ENCODE assay signal across 17 cellular contexts in the genomic region with DNA sequence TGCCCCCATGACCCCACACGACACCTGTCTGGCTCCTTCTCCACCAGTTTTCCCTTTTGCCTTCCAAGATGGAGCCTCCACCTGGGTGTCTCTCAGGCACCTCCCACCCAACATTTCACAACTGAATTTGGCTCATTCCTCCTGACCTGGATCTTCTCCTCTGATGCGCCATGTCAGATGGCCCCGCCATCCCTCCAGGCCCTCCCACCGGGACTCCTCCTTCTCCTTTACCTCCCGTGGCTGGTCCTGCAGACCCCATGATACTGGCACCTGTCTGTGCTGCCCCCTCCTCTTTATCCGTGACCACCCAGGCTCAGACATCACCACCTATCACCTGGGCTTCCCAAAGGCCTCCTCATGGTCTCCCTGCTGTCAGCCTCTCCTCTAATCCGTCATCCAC. TPM values are rescaled to one million over a fixed set of nuclear protein-coding genes. Genes with fewer than 3 reads are reported as not detected.
DNase-seq lines count a peak whose midpoint lies in the region; ATAC-seq and TF ChIP-seq lines count a peak whose summit lies in the region.
"Had no signal": no experiment of that assay in that cellular context is flagged by ENCODE, and none has a peak within 500 bp of the region (broad histone marks: within the 10 kb centered on the region; RNA-seq: fewer than 3 reads in every experiment).

No MANE protein-coding gene starts in this region.

- peaks cover 7 to 19% of the 10 kb centered on the region in 2 donors for H3K27me3 Mint-ChIP-seq in natural killer cell treated with Interleukin-12 subunit alpha and Interleukin-12 subunit beta and Interleukin-15 and Interleukin-18, amount 100 ng/mL, for 72 hours
- H3K27me3 Mint-ChIP-seq in natural killer cell (ENCODE audit: low read depth in 2 of 2) = peaks cover 0 to 8% of the 10 kb centered on the region in 2 donors
- H3K27me3 Mint-ChIP-seq in neural crest cell (ENCODE audit: low read depth) = peaks cover 4% of the 10 kb centered on the region
- no peaks in the 10 kb centered on the region for H3K27me3 Mint-ChIP-seq in stimulated activated memory B cell treated with anti-CD40 and anti-IgM and Interleukin-4, amounts not matched to agents 10 μg/mL and 1 μg/mL and 100 μg/mL, for 72 hours

- peaks cover 7 to 8% of the 10 kb centered on the region in 2 donors for H3K4me1 Mint-ChIP-seq in natural killer cell treated with Interleukin-12 subunit alpha and Interleukin-12 subunit beta and Interleukin-15 and Interleukin-18, amount 100 ng/mL, for 72 hours (ENCODE audit: low read depth in 2 of 2)
- H3K4me1 Mint-ChIP-seq in natural killer cell (no peaks in the 10 kb centered on the region), neural crest cell (no peaks in the 10 kb centered on the region)
- peaks cover 45% of the 10 kb centered on the region for H3K4me1 Mint-ChIP-seq in stimulated activated memory B cell treated with anti-CD40 and anti-IgM and Interleukin-4, amounts not matched to agents 10 μg/mL and 1 μg/mL and 100 μg/mL, for 72 hours

- DNase-seq in natural killer cell treated with Interleukin-12 subunit alpha and Interleukin-12 subunit beta and Interleukin-15 and Interleukin-18, amount 100 ng/mL, for 72 hours (ENCODE audit: low spot score) = peak; percentile 31
- DNase-seq in natural killer cell = no peak
- DNase-seq in ecto neural progenitor cell (ENCODE audit: low spot score) = peak; percentile 46
- DNase-seq in neural crest cell (ENCODE audit: low read depth, low spot score) = no peak
- DNase-seq in NCI-H446 treated with DMSO at 0.1 percent for 48 hours (lab: John Stamatoyannopoulos, UW) = no peak
- DNase-seq: CD8-positive, alpha-beta T cell; DMS 273 treated with DMSO at 0.1 percent for 48 hours; DMS53; DND-41; EL; GM23248; HFFc6 had no signal

- intact Hi-C loops in natural killer cell (cut with micrococcal nuclease) = no loop called here

- ATAC-seq in natural killer cell treated with Interleukin-12 subunit alpha and Interleukin-12 subunit beta and Interleukin-15 and Interleukin-18, amount 100 ng/mL, for 72 hours = no peak
- no peak for ATAC-seq in natural killer cell
- ATAC-seq in stimulated activated memory B cell treated with anti-CD40 and anti-IgM and Interleukin-4, amounts not matched to agents 10 μg/mL and 1 μg/mL and 100 μg/mL, for 72 hours = no peak
- no peak for ATAC-seq in HG02642 (IDR thresholded peaks at IDR 0.05; ENCODE audit: poor library complexity, unreplicated experiment)
- ATAC-seq in HG03045 (IDR thresholded peaks at IDR 0.05; ENCODE audit: unreplicated experiment) = no peak
- ATAC-seq: CD8-positive, alpha-beta T cell; HCT116 had no signal

- no peaks in the 10 kb centered on the region for H3K36me3 Mint-ChIP-seq in natural killer cell treated with Interleukin-12 subunit alpha and Interleukin-12 subunit beta and Interleukin-15 and Interleukin-18, amount 100 ng/mL, for 72 hours
- H3K36me3 Mint-ChIP-seq in natural killer cell = no peaks in the 10 kb centered on the region
- peaks cover 4% of the 10 kb centered on the region for H3K36me3 Mint-ChIP-seq in neural crest cell (ENCODE audit: low read depth)
- peaks cover 58% of the 10 kb centered on the region for H3K36me3 Mint-ChIP-seq in stimulated activated memory B cell treated with anti-CD40 and anti-IgM and Interleukin-4, amounts not matched to agents 10 μg/mL and 1 μg/mL and 100 μg/mL, for 72 hours
- H3K36me3 Mint-ChIP-seq: CD8-positive, alpha-beta T cell had no signal

- no peak overlapping the region for H3K4me3 Mint-ChIP-seq in natural killer cell treated with Interleukin-12 subunit alpha and Interleukin-12 subunit beta and Interleukin-15 and Interleukin-18, amount 100 ng/mL, for 72 hours
- no peak overlapping the region for H3K4me3 Mint-ChIP-seq in natural killer cell
- H3K4me3 Mint-ChIP-seq in neural crest cell = no peak overlapping the region
- no peak overlapping the region for H3K4me3 Mint-ChIP-seq in stimulated activated memory B cell treated with anti-CD40 and anti-IgM and Interleukin-4, amounts not matched to agents 10 μg/mL and 1 μg/mL and 100 μg/mL, for 72 hours
- H3K4me3 Mint-ChIP-seq: B cell; CD8-positive, alpha-beta T cell; HFFc6 had no signal

- no peak for TF ChIP-seq CTCF in natural killer cell (IDR thresholded peaks at IDR 0.05)
- no peak for TF ChIP-seq CTCF in neural crest cell (conservative IDR thresholded peaks at IDR 0.05)

- H3K27ac Mint-ChIP-seq in natural killer cell treated with Interleukin-12 subunit alpha and Interleukin-12 subunit beta and Interleukin-15 and Interleukin-18, amount 100 ng/mL, for 72 hours = no peak overlapping the region
- H3K27ac Mint-ChIP-seq in natural killer cell (no peak overlapping the region), neural crest cell (ENCODE audit: unreplicated experiment) (peak overlapping the region; percentile 35)
- peak overlapping the region; percentile 12 for H3K27ac Mint-ChIP-seq in stimulated activated memory B cell treated with anti-CD40 and anti-IgM and Interleukin-4, amounts not matched to agents 10 μg/mL and 1 μg/mL and 100 μg/mL, for 72 hours
- H3K27ac Mint-ChIP-seq: CD8-positive, alpha-beta T cell; HFFc6 had no signal

- H3K9me3 Mint-ChIP-seq in natural killer cell treated with Interleukin-12 subunit alpha and Interleukin-12 subunit beta and Interleukin-15 and Interleukin-18, amount 100 ng/mL, for 72 hours = peaks cover 6% of the 10 kb centered on the region
- peaks cover 0 to 6% of the 10 kb centered on the region in 2 donors for H3K9me3 Mint-ChIP-seq in natural killer cell
- peaks cover 9% of the 10 kb centered on the region for H3K9me3 Mint-ChIP-seq in neural crest cell
- H3K9me3 Mint-ChIP-seq in stimulated activated memory B cell treated with anti-CD40 and anti-IgM and Interleukin-4, amounts not matched to agents 10 μg/mL and 1 μg/mL and 100 μg/mL, for 72 hours = peaks cover 7% of the 10 kb centered on the region
- H3K9me3 Mint-ChIP-seq: CD8-positive, alpha-beta T cell had no signal

RNA-seq across cellular contexts. Expression of gene TRPV3, which starts 4.7 kb away (rescaled TPM):
- 1 to 10 TPM; 6.5 to 9.7 TPM for total RNA-seq in natural killer cell treated with Interleukin-12 subunit alpha and Interleukin-12 subunit beta and Interleukin-15 and Interleukin-18, amount 100 ng/mL, for 72 hours
- total RNA-seq in natural killer cell = 10 to 100 TPM in 1 of 3 donors, 1 to 10 TPM in 2; 5.6 to 10.3 (median 7.6) TPM
- 2.1 and 2.3 TPM in 2 replicates for total RNA-seq in neural crest cell

RNA-seq across cellular contexts. Expression of gene TRPV1, which starts 56.3 kb away (rescaled TPM):
- 100 to 1,000 TPM in 1 of 2 donors, 10 to 100 TPM in 1; 94.3 to 123 TPM for total RNA-seq in natural killer cell treated with Interleukin-12 subunit alpha and Interleukin-12 subunit beta and Interleukin-15 and Interleukin-18, amount 100 ng/mL, for 72 hours
- total RNA-seq in natural killer cell (1 to 10 TPM; 3.2 to 4.5 (median 4.2) TPM), neural crest cell (9.5 and 10.5 TPM in 2 replicates)

Comparison
In these comparisons a context has a peak if more than half of its experiments do, and no peak if none do; other contexts are left out.
1. DNase-seq: peak in natural killer cell treated with Interleukin-12 subunit alpha and Interleukin-12 subunit beta and Interleukin-15 and Interleukin-18, amount 100 ng/mL, for 72 hours (single experiment) and ecto neural progenitor cell (single experiment); none in natural killer cell (single experiment), neural crest cell (single experiment) and NCI-H446 treated with DMSO at 0.1 percent for 48 hours (single experiment).
2. H3K27ac Mint-ChIP-seq: peak in neural crest cell (single experiment) and stimulated activated memory B cell treated with anti-CD40 and anti-IgM and Interleukin-4, amounts not matched to agents 10 μg/mL and 1 μg/mL and 100 μg/mL, for 72 hours (single experiment); none in natural killer cell treated with Interleukin-12 subunit alpha and Interleukin-12 subunit beta and Interleukin-15 and Interleukin-18, amount 100 ng/mL, for 72 hours (0 of 2) and natural killer cell (0 of 2).